In genomic region chr1:32946413-32946812, GRCh38 we compare ENCODE assay signal across 17 cellular contexts. TPM values are rescaled to one million over a fixed set of nuclear protein-coding genes. Genes with fewer than 3 reads are reported as not detected.
"Had no signal": no experiment of that assay in that cellular context is flagged by ENCODE, and none has a peak within 500 bp of the region (broad histone marks: within the 10 kb centered on the region; RNA-seq: fewer than 3 reads in every experiment).

No MANE protein-coding gene starts in this region.

- ATAC-seq: left cardiac atrium had no signal

- H3K4me3 ChIP-seq: breast epithelium had no signal

- H3K4me1 ChIP-seq: breast epithelium had no signal

- H3K4me3 Mint-ChIP-seq: activated naive CD8-positive, alpha-beta T cell treated with anti-CD3 and anti-CD28 coated beads, Interleukin-2, amount 10 ng/mL, durations not matched to agents 7 days and 5 days; dendritic cell treated with granulocyte-macrophage colony-stimulating factor and Interleukin-4, amounts not matched to agents 40 ng/mL and 50 ng/mL, for 4 days; neural crest cell; stimulated activated naive CD8-positive, alpha-beta T cell treated with anti-CD3 and anti-CD28 coated beads, Interleukin-15, Interleukin-2, amounts not matched to agents 100 ng/mL and 50 ng/mL, for 24 hours had no signal

- H3K27ac ChIP-seq: breast epithelium, WERI-Rb-1 had no signal

- H3K4me1 Mint-ChIP-seq: neural crest cell had no signal

- H3K27me3 Mint-ChIP-seq: activated naive CD8-positive, alpha-beta T cell treated with anti-CD3 and anti-CD28 coated beads, Interleukin-2, amount 10 ng/mL, durations not matched to agents 7 days and 5 days; dendritic cell treated with granulocyte-macrophage colony-stimulating factor and Interleukin-4, amounts not matched to agents 40 ng/mL and 50 ng/mL, for 4 days; progenitor cell of endocrine pancreas; stimulated activated naive CD8-positive, alpha-beta T cell treated with anti-CD3 and anti-CD28 coated beads, Interleukin-15, Interleukin-2, amounts not matched to agents 100 ng/mL and 50 ng/mL, for 24 hours had no signal

- DNase-seq: activated CD4-positive, alpha-beta T cell treated with anti-CD3 and anti-CD28 coated beads for 1 hour; activated CD4-positive, alpha-beta T cell treated with anti-CD3 and anti-CD28 coated beads, Interleukin-2, amount 50 U/mL, for 48 hours; activated naive CD8-positive, alpha-beta T cell treated with anti-CD3 and anti-CD28 coated beads, Interleukin-2, amount 10 ng/mL, durations not matched to agents 7 days and 5 days; effector CD8-positive, alpha-beta T cell; foreskin fibroblast; hippocampal formation; left cardiac atrium; stimulated activated CD4-positive, alpha-beta T cell treated with anti-CD3 and anti-CD28 coated beads, Interleukin-12 subunit alpha, Interleukin-12 subunit beta, amount 100 ng/mL, for 4 hours; stimulated activated CD4-positive, alpha-beta T cell treated with anti-CD3 and anti-CD28 coated beads, Interleukin-1b, Interleukin-23, amount 100 ng/mL, for 48 hours; trophoblast cell; WERI-Rb-1 had no signal

- H3K9me3 ChIP-seq: breast epithelium had no signal

- H3K27ac Mint-ChIP-seq: activated naive CD8-positive, alpha-beta T cell treated with anti-CD3 and anti-CD28 coated beads, Interleukin-2, amount 10 ng/mL, durations not matched to agents 7 days and 5 days; dendritic cell treated with granulocyte-macrophage colony-stimulating factor and Interleukin-4, amounts not matched to agents 40 ng/mL and 50 ng/mL, for 4 days; progenitor cell of endocrine pancreas; stimulated activated naive CD8-positive, alpha-beta T cell treated with anti-CD3 and anti-CD28 coated beads, Interleukin-15, Interleukin-2, amounts not matched to agents 100 ng/mL and 50 ng/mL, for 24 hours had no signal

- H3K27me3 ChIP-seq: breast epithelium had no signal

- H3K9me3 Mint-ChIP-seq: activated naive CD8-positive, alpha-beta T cell treated with anti-CD3 and anti-CD28 coated beads, Interleukin-2, amount 10 ng/mL, durations not matched to agents 7 days and 5 days; dendritic cell treated with granulocyte-macrophage colony-stimulating factor and Interleukin-4, amounts not matched to agents 40 ng/mL and 50 ng/mL, for 4 days; neural crest cell; stimulated activated naive CD8-positive, alpha-beta T cell treated with anti-CD3 and anti-CD28 coated beads, Interleukin-15, Interleukin-2, amounts not matched to agents 100 ng/mL and 50 ng/mL, for 24 hours had no signal

RNA-seq across cellular contexts. Expression of gene TMEM54, which starts 45.2 kb away (rescaled TPM):
- total RNA-seq: activated naive CD8-positive, alpha-beta T cell treated with anti-CD3 and anti-CD28 coated beads, Interleukin-2, amount 10 ng/mL, durations not matched to agents 7 days and 5 days; T-helper 2 cell treated with Interferon-gamma antibody and Interleukin-4, amounts not matched to agents 100 ng/mL and 5 ng/mL, for 36 hours had no signal
